16 cellular contexts compared by ENCODE assay signal in genomic region chr20:47557791-47558190, GRCh38. TPM values are rescaled to one million over a fixed set of nuclear protein-coding genes. Genes with fewer than 3 reads are reported as not detected.
DNase-seq lines count a peak whose midpoint lies in the region; ATAC-seq, FAIRE-seq and TF ChIP-seq lines count a peak whose summit lies in the region.
"Had no signal": no experiment of that assay in that cellular context is flagged by ENCODE, and none has a peak within 500 bp of the region (broad histone marks: within the 10 kb centered on the region; RNA-seq: fewer than 3 reads in every experiment).

No MANE protein-coding gene starts in this region.

- H3K4me1 Mint-ChIP-seq in GM23338, result peaks cover 51% of the 10 kb centered on the region
- peaks cover 29% of the 10 kb centered on the region for H3K4me1 Mint-ChIP-seq in neural progenitor cell
- H3K4me1 Mint-ChIP-seq in Caco-2 (ENCODE audit: low read depth, unreplicated experiment), result peaks cover 24% of the 10 kb centered on the region
- H3K4me1 Mint-ChIP-seq in activated naive CD4-positive, alpha-beta T cell treated with anti-CD3 and anti-CD28 coated beads, Interleukin-2, amount 10 ng/mL, durations not matched to agents 7 days and 5 days, result peaks cover 13% of the 10 kb centered on the region

- peaks cover 41% of the 10 kb centered on the region for H3K4me1 ChIP-seq in GM23338 (ENCODE audit: insufficient read depth)
- peaks cover 76% of the 10 kb centered on the region for H3K4me1 ChIP-seq in Karpas-422 (ENCODE audit: low read length)
- H3K4me1 ChIP-seq in H1 (replicated peaks in 1 of 4; ENCODE audit: control insufficient read depth in 3 of 4, insufficient read depth in 4 of 4, low read length in 3 of 4), result peaks cover 2 to 14% (median 8%) of the 10 kb centered on the region in 4 experiments; a peak in 5 of 7 replicates
- peaks cover 35% of the 10 kb centered on the region for H3K4me1 ChIP-seq in neural progenitor cell
- H3K4me1 ChIP-seq in Caco-2, result peaks cover 26% of the 10 kb centered on the region
- H3K4me1 ChIP-seq: BLaER1 had no signal

- POLR2A ChIA-PET in H1 (lab: Charles Lee; ENCODE audit: partially characterized antibody), result no interaction called here
- POLR2A ChIA-PET in Caco-2 (lab: Charles Lee), result interaction anchor here (0.6 kb wide), 1 partner anchor 345 kb away, joined by 11 read pairs; no protein-coding TSS in a partner anchor

- H4K5ac ChIP-seq in H1 (ENCODE audit: insufficient read length, low read depth, low read length), result no peak overlapping the region

- no TSS peak for BruUV-seq in Caco-2 (replicated peaks; lab: Mats Ljungman, UMichigan)

- H3K36me3 ChIP-seq in GM23338 (ENCODE audit: insufficient read depth) (no peaks in the 10 kb centered on the region), Karpas-422 (ENCODE audit: insufficient read depth, low read length) (peaks cover 3% of the 10 kb centered on the region), H1 (ENCODE audit: control insufficient read depth in 2 of 4, insufficient read depth in 4 of 4, low read length in 3 of 4) (no peaks in the 10 kb centered on the region), neural progenitor cell (no peaks in the 10 kb centered on the region), Caco-2 (ENCODE audit: control insufficient read depth, insufficient read depth, low read length) (no peaks in the 10 kb centered on the region; the same call in 1 of the 2 replicates)

- H3K9me3 Mint-ChIP-seq in GM23338 (no peaks in the 10 kb centered on the region; the same call in 2 of the 3 replicates), neural progenitor cell (peaks cover 4% of the 10 kb centered on the region), Caco-2 (ENCODE audit: unreplicated experiment) (no peaks in the 10 kb centered on the region)
- peaks cover 5% of the 10 kb centered on the region for H3K9me3 Mint-ChIP-seq in activated naive CD4-positive, alpha-beta T cell treated with anti-CD3 and anti-CD28 coated beads, Interleukin-2, amount 10 ng/mL, durations not matched to agents 7 days and 5 days
- H3K9me3 Mint-ChIP-seq: T-cell had no signal

- TF ChIP-seq CTCF in GM23338 (conservative IDR thresholded peaks at IDR 0.05; ENCODE audit: low read depth in 2 of 2), result no peak
- TF ChIP-seq CTCF in H1 (IDR thresholded peaks at IDR 0.05; ENCODE audit: control extremely low read depth in 1 of 3, insufficient read depth in 1 of 3, low read depth in 1 of 3, low read length in 3 of 3), result no peak
- TF ChIP-seq CTCF in neural progenitor cell (IDR thresholded peaks at IDR 0.05), result no peak
- TF ChIP-seq CTCF in Caco-2 (IDR thresholded peaks at IDR 0.05; ENCODE audit: insufficient read depth in 1 of 2, low read depth in 1 of 2, low read length in 1 of 2, severe bottlenecking in 1 of 2, unreplicated experiment in 1 of 2), result no peak

- H3K9me2 ChIP-seq in GM23338 (ENCODE audit: insufficient read depth) (no peaks in the 10 kb centered on the region), Karpas-422 (replicated peaks; ENCODE audit: insufficient read depth, low read length) (no peaks in the 10 kb centered on the region)

- no peak overlapping the region for H2BK15ac ChIP-seq in H1 (ENCODE audit: low read length)

- H3K4me3 ChIP-seq in GM23338, result peak overlapping the region; percentile 2; the same call in 1 of the 2 replicates
- H3K4me3 ChIP-seq in Karpas-422 (ENCODE audit: low read length), result no peak overlapping the region
- peak overlapping the region in 1 of 4 experiments; percentile 35; a peak in 1 of 8 replicates for H3K4me3 ChIP-seq in H1 (ENCODE audit: extremely low read depth in 1 of 4, insufficient read depth in 2 of 4, low read depth in 3 of 4, low read length in 4 of 4)
- H3K4me3 ChIP-seq in neural progenitor cell, result no peak overlapping the region
- H3K4me3 ChIP-seq in Caco-2 (ENCODE audit: low read depth, low read length), result no peak overlapping the region
- H3K4me3 ChIP-seq: BLaER1 had no signal

- H3K56ac ChIP-seq in H1 (replicated peaks; ENCODE audit: insufficient read length, low read depth, low read length), result no peak overlapping the region

- H3K27me3 ChIP-seq in GM23338 (ENCODE audit: insufficient read depth), result no peaks in the 10 kb centered on the region
- H3K27me3 ChIP-seq in Karpas-422 (ENCODE audit: low read length), result no peaks in the 10 kb centered on the region
- H3K27me3 ChIP-seq in H1 (replicated peaks in 1 of 4; ENCODE audit: control insufficient read depth in 3 of 4, extremely low read depth in 1 of 4, insufficient read depth in 3 of 4, low read length in 3 of 4), result no peaks in the 10 kb centered on the region
- H3K27me3 ChIP-seq in neural progenitor cell, result no peaks in the 10 kb centered on the region
- H3K27me3 ChIP-seq in Caco-2 (replicated peaks; ENCODE audit: control insufficient read depth, insufficient read depth, low read length), result no peaks in the 10 kb centered on the region
- H3K27me3 ChIP-seq: BLaER1 had no signal

- H2BK12ac ChIP-seq in H1 (ENCODE audit: low read depth, low read length), result no peak overlapping the region

- H3K9me3 ChIP-seq in Karpas-422 (ENCODE audit: low read length), result no peaks in the 10 kb centered on the region
- no peaks in the 10 kb centered on the region for H3K9me3 ChIP-seq in H1 (ENCODE audit: insufficient read depth in 2 of 2, low read depth in 1 of 2, low read length in 1 of 2)
- H3K9me3 ChIP-seq in neural progenitor cell (ENCODE audit: low read depth), result no peaks in the 10 kb centered on the region
- no peaks in the 10 kb centered on the region for H3K9me3 ChIP-seq in Caco-2

- ATAC-seq in GM23338, result peak; percentile 84
- ATAC-seq: HCT116, T-cell had no signal

- intact Hi-C loops in Caco-2 (cut with micrococcal nuclease; ENCODE audit: unreplicated experiment), result no loop called here

- H3K27me3 Mint-ChIP-seq in GM23338 (ENCODE audit: insufficient read depth, low read depth, poor library complexity) (peaks cover 8% of the 10 kb centered on the region), neural progenitor cell (ENCODE audit: insufficient read depth, low read depth) (no peaks in the 10 kb centered on the region), Caco-2 (ENCODE audit: insufficient read depth, unreplicated experiment) (no peaks in the 10 kb centered on the region)
- no peaks in the 10 kb centered on the region for H3K27me3 Mint-ChIP-seq in activated naive CD4-positive, alpha-beta T cell treated with anti-CD3 and anti-CD28 coated beads, Interleukin-2, amount 10 ng/mL, durations not matched to agents 7 days and 5 days
- H3K27me3 Mint-ChIP-seq: CD8-positive, alpha-beta memory T cell; T-cell had no signal

- no peak overlapping the region for H3K4ac ChIP-seq in H1 (replicated peaks; ENCODE audit: insufficient read length, low read depth, low read length)

- no peak overlapping the region for H2BK120ac ChIP-seq in H1 (replicated peaks; ENCODE audit: low read depth, low read length)

- H3K4me3 Mint-ChIP-seq in GM23338 (peak overlapping the region; percentile 42; the same call in 2 of the 3 replicates), neural progenitor cell (no peak overlapping the region), Caco-2 (ENCODE audit: unreplicated experiment) (no peak overlapping the region)
- H3K4me3 Mint-ChIP-seq in activated naive CD4-positive, alpha-beta T cell treated with anti-CD3 and anti-CD28 coated beads, Interleukin-2, amount 10 ng/mL, durations not matched to agents 7 days and 5 days, result no peak overlapping the region
- H3K4me3 Mint-ChIP-seq: T-cell had no signal

- H3K4me2 ChIP-seq in GM23338 (peak overlapping the region; percentile 17), Karpas-422 (ENCODE audit: low read depth, low read length, poor library complexity, severe bottlenecking) (peak overlapping the region; percentile 28), H1 (ENCODE audit: insufficient read depth in 1 of 2, low read depth in 2 of 2, low read length in 2 of 2) (peak overlapping the region; percentile 30 to 44), neural progenitor cell (peak overlapping the region; percentile 28)
- H3K4me2 ChIP-seq: BLaER1 had no signal

- no peak overlapping the region for H4K8ac ChIP-seq in H1 (ENCODE audit: extremely low read depth, insufficient read depth, low read length)

- DNase-seq in GM23338 (ENCODE audit: low spot score) (peak; percentile 55), Karpas-422 (no peak), H1 (ENCODE audit: low read depth in 1 of 2, low spot score in 2 of 2) (no peak), neural progenitor cell (ENCODE audit: low spot score) (no peak), DMS153 (lab: John Stamatoyannopoulos, UW) (no peak), Caco-2 (no peak)
- no peak for DNase-seq in activated naive CD4-positive, alpha-beta T cell treated with anti-CD3 and anti-CD28 coated beads, Interleukin-2, amount 10 ng/mL, durations not matched to agents 7 days and 5 days
- DNase-seq: CD8-positive, alpha-beta memory T cell; EL; MV-4-11; NCI-H1436; NCI-H2081; T-cell had no signal

- H2BK5ac ChIP-seq in H1 (ENCODE audit: low read depth, low read length), result no peak overlapping the region

- H3K79me2 ChIP-seq in GM23338 (replicated peaks; ENCODE audit: insufficient read depth), result peaks cover 88% of the 10 kb centered on the region
- peaks cover 82% of the 10 kb centered on the region for H3K79me2 ChIP-seq in Karpas-422 (ENCODE audit: low read length)
- H3K79me2 ChIP-seq in H1 (ENCODE audit: control insufficient read depth in 1 of 2, insufficient read depth in 2 of 2, low read length in 2 of 2), result peaks cover 7 to 64% of the 10 kb centered on the region in 2 experiments
- H3K79me2 ChIP-seq in neural progenitor cell (ENCODE audit: low read depth), result peaks cover 91% of the 10 kb centered on the region

- H3K36me3 Mint-ChIP-seq in GM23338 (ENCODE audit: low read depth), result peaks cover 12% of the 10 kb centered on the region; the same call in 2 of the 3 replicates
- H3K36me3 Mint-ChIP-seq in neural progenitor cell, result no peaks in the 10 kb centered on the region
- H3K36me3 Mint-ChIP-seq in Caco-2 (ENCODE audit: insufficient read depth, unreplicated experiment), result peaks cover 28% of the 10 kb centered on the region
- peaks cover 16% of the 10 kb centered on the region for H3K36me3 Mint-ChIP-seq in activated naive CD4-positive, alpha-beta T cell treated with anti-CD3 and anti-CD28 coated beads, Interleukin-2, amount 10 ng/mL, durations not matched to agents 7 days and 5 days

- no peaks in the 10 kb centered on the region; the same call in 1 of the 2 replicates for H4K20me1 ChIP-seq in GM23338 (replicated peaks; ENCODE audit: insufficient read depth)
- H4K20me1 ChIP-seq in Karpas-422 (ENCODE audit: insufficient read depth, low read depth, low read length), result no peaks in the 10 kb centered on the region
- H4K20me1 ChIP-seq in H1 (replicated peaks in 1 of 2; ENCODE audit: control insufficient read depth in 1 of 2, insufficient read depth in 2 of 2, low read length in 2 of 2), result no peaks in the 10 kb centered on the region
- peaks cover 75% of the 10 kb centered on the region for H4K20me1 ChIP-seq in neural progenitor cell (ENCODE audit: low read depth)

- H3K14ac ChIP-seq in H1 (ENCODE audit: insufficient read length), result no peak overlapping the region

- H3K23me2 ChIP-seq in H1 (ENCODE audit: low read depth, low read length), result no peaks in the 10 kb centered on the region

- no peak overlapping the region for H2BK20ac ChIP-seq in H1 (ENCODE audit: low read length)

- H3K18ac ChIP-seq in H1 (ENCODE audit: extremely low read depth, low read length), result no peak overlapping the region

- H3K27ac Mint-ChIP-seq in GM23338 (peak overlapping the region; percentile 76; the same call in 1 of the 2 replicates), neural progenitor cell (no peak overlapping the region), Caco-2 (ENCODE audit: unreplicated experiment) (no peak overlapping the region)
- no peak overlapping the region for H3K27ac Mint-ChIP-seq in activated naive CD4-positive, alpha-beta T cell treated with anti-CD3 and anti-CD28 coated beads, Interleukin-2, amount 10 ng/mL, durations not matched to agents 7 days and 5 days

- H4K91ac ChIP-seq in H1 (replicated peaks; ENCODE audit: insufficient read length, low read length), result no peak overlapping the region

- H3F3A ChIP-seq in GM23338 (replicated peaks; ENCODE audit: low read depth), result no peaks in the 10 kb centered on the region
- H3F3A ChIP-seq in neural progenitor cell (ENCODE audit: low read depth), result peaks cover 30% of the 10 kb centered on the region

- no peak for TF ChIP-seq EP300 in H1 (IDR thresholded peaks at IDR 0.05; ENCODE audit: borderline replicate concordance in 1 of 2, low read depth in 2 of 2, low read length in 2 of 2)

- H2AFZ ChIP-seq in GM23338 (no peak overlapping the region), Karpas-422 (ENCODE audit: low read length) (no peak overlapping the region), H1 (ENCODE audit: low read length) (no peak overlapping the region), neural progenitor cell (replicated peaks) (no peak overlapping the region)

- no peak for TF ChIP-seq POLR2A in H1 (IDR thresholded peaks at IDR 0.05; ENCODE audit: control extremely low read depth in 1 of 2, low read depth in 2 of 2, low read length in 2 of 2)

- H3K27ac ChIP-seq in GM23338 (ENCODE audit: low read depth) (peak overlapping the region; percentile 27), Karpas-422 (ENCODE audit: low read length) (peak overlapping the region; percentile 60), H1 (ENCODE audit: low read depth, low read length) (no peak overlapping the region), neural progenitor cell (peak overlapping the region; percentile 3)
- H3K27ac ChIP-seq: BLaER1, RWPE1 had no signal

- H2AK5ac ChIP-seq in H1 (ENCODE audit: low read depth, low read length), result no peak overlapping the region

- H3K79me1 ChIP-seq in H1 (ENCODE audit: low read depth, low read length), result 0 out of 2 replicates have a peak, but pooled peaks cover 4% of the 10 kb centered on the region

- TF ChIP-seq RAD21 in H1 (IDR thresholded peaks at IDR 0.05 in 1 of 2, conservative IDR thresholded peaks at IDR 0.05 in 1 of 2; ENCODE audit: low read depth in 2 of 2, low read length in 2 of 2), result no peak

- FAIRE-seq in H1 (lab: Jason Lieb, UNC), result no peak

- 18% methylated on average over 6 of the region's 7 CpGs; no CpG with 5 or more reads in 1 of the 2 experiments for WGBS in H1 (ENCODE audit: extremely low coverage in 1 of 2, insufficient coverage in 1 of 2, insufficient read length in 1 of 2, insufficient replicate concordance in 2 of 2, low coverage in 1 of 2, low lambda C conversion rate in 2 of 2, missing lambda C conversion rate in 1 of 2), 2 experiments

- H3K9ac ChIP-seq in Karpas-422 (ENCODE audit: low read length) (no peak overlapping the region), H1 (replicated peaks in 1 of 4; ENCODE audit: extremely low read depth in 1 of 4, low read depth in 3 of 4, low read length in 3 of 4) (no peak overlapping the region), neural progenitor cell (no peak overlapping the region)
- H3K9ac ChIP-seq: BLaER1 had no signal

- H3K23ac ChIP-seq in H1 (ENCODE audit: insufficient read length), result no peak overlapping the region

- CTCF ChIA-PET in H1 (lab: Charles Lee; ENCODE audit: partially characterized antibody) (interaction anchor here (1.4 to 1.5 kb wide), 2 partner anchors 23 to 29 kb away, joined by 3 to 6 read pairs; no protein-coding TSS in a partner anchor), Caco-2 (lab: Charles Lee) (no interaction called here)
- CTCF ChIA-PET in activated naive CD4-positive, alpha-beta T cell treated with anti-CD3 and anti-CD28 coated beads, Interleukin-2, amount 10 ng/mL, durations not matched to agents 7 days and 5 days (lab: Charles Lee), result no interaction called here

RNA-seq across cellular contexts. Expression of gene NCOA3, which starts 56.1 kb away (rescaled TPM):
- total RNA-seq in GM23338 (2014; rRNA removed; shearing (Covaris generic)), result 20.6 and 25.8 TPM in 2 replicates
- polyA plus RNA-seq in GM23338 (2016; fragmentation: Nextera tagmentation; extraction: Ambion mirVana), result 6.6 and 6.7 TPM in 2 replicates
- total RNA-seq in Karpas-422 (2014; rRNA removed; shearing (Covaris generic); ENCODE audit: low replicate concordance), result 67.2 and 90.0 TPM in 2 replicates
- 21.1 and 24.7 TPM in 2 replicates for total RNA-seq in H1 (2021; fragmentation: NEBNext Ultra II Directional; extraction: Animal tissue kit (Norgen Biotek cat#: 25700))
- 6.7 and 7.9 TPM in 2 replicates for polyA plus RNA-seq in H1 (2011; rRNA removed)
- 10.4 TPM for polyA plus RNA-seq in H1 (2011; cell fraction: cytosol; rRNA removed)
- polyA plus RNA-seq in H1 (2011; cell fraction: nucleus; rRNA removed), result 14.1 TPM
- 6.9 to 12.3 TPM (median 9.0 TPM) in 4 replicates for polyA plus RNA-seq in H1 (2012, experiment 1 of 2)
- polyA plus RNA-seq in H1 (2012, experiment 2 of 2), result 0.51 TPM
- 10.1 TPM for polyA plus RNA-seq in H1 (2013, experiment 1 of 2)
- polyA plus RNA-seq in H1 (2013, experiment 2 of 2), result 10.3 TPM
- polyA minus RNA-seq in H1 (2011; rRNA and poly(A)+ RNA removed), result 34.1 and 42.0 TPM in 2 replicates
- 18.4 TPM for polyA minus RNA-seq in H1 (2011; cell fraction: cytosol; rRNA and poly(A)+ RNA removed)
- 29.2 TPM for polyA minus RNA-seq in H1 (2011; cell fraction: nucleus; rRNA and poly(A)+ RNA removed)
- total RNA-seq in neural progenitor cell (ENCODE audit: low replicate concordance), result 45.6 and 64.5 TPM in 2 replicates
- 96.7 and 97.3 TPM in 2 replicates for total RNA-seq in Caco-2 (2022)
